In the genomic region with DNA sequence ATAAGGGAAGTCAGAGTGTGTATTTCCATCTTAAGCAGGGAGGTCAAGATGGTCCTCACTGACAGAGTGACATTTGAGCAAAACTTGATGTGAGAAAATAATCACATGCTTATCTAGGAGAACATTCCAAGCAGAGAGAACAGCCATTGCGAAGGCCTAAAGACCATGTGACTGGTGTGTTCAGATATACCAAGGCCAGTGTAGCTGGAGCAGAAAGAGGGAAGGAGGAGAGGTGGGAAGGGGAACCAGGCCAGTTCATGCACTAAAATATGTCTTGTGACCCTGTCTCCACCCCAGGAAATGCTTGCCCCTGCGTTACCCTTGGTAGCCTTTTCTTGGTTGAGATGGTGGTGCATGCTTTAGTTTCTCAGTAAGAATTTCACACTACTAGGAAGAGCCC, we compare ENCODE assay signal across 28 cellular contexts.
"Had no signal": no experiment of that assay in that cellular context is flagged by ENCODE, and none has a peak within 500 bp of the region (broad histone marks: within the 10 kb centered on the region; RNA-seq: fewer than 3 reads in every experiment).

No MANE protein-coding gene starts in this region.

- H3K9me3 Mint-ChIP-seq: activated CD4-positive, alpha-beta memory T cell treated with anti-CD3 and anti-CD28 coated beads for 36 hours; activated CD4-positive, alpha-beta T cell treated with anti-CD3 and anti-CD28 coated beads, Interleukin-2, amount 10 ng/mL, durations not matched to agents 24 days and 14 days; activated naive CD4-positive, alpha-beta T cell treated with anti-CD3 and anti-CD28 coated beads, Interleukin-2, amount 10 ng/mL, durations not matched to agents 7 days and 5 days; activated naive CD4-positive, alpha-beta T cell treated with anti-CD3 and anti-CD28 coated beads, Interleukin-2, amount 50 U/mL, for 72 hours; activated naive CD8-positive, alpha-beta T cell treated with anti-CD3 and anti-CD28 coated beads, Interleukin-2, amount 10 ng/mL, durations not matched to agents 7 days and 5 days; brain had no signal

- H3K27ac ChIP-seq: ascending aorta, breast epithelium, colonic mucosa, epithelial cell of prostate had no signal

- H3K27me3 ChIP-seq: ascending aorta, breast epithelium, colonic mucosa, esophagus squamous epithelium, gastroesophageal sphincter had no signal

- H3K4me3 Mint-ChIP-seq: activated CD4-positive, alpha-beta memory T cell treated with anti-CD3 and anti-CD28 coated beads for 36 hours; activated CD4-positive, alpha-beta T cell treated with anti-CD3 and anti-CD28 coated beads for 36 hours; activated CD4-positive, alpha-beta T cell treated with anti-CD3 and anti-CD28 coated beads, Interleukin-2, amount 10 ng/mL, durations not matched to agents 24 days and 14 days; activated CD8-positive, alpha-beta memory T cell treated with anti-CD3 and anti-CD28 coated beads, Interleukin-2, amount 10 ng/mL, durations not matched to agents 7 days and 5 days; activated CD8-positive, alpha-beta T cell treated with anti-CD3 and anti-CD28 coated beads, Interleukin-2, amount 10 ng/mL, durations not matched to agents 7 days and 5 days; activated naive CD4-positive, alpha-beta T cell treated with anti-CD3 and anti-CD28 coated beads, Interleukin-2, amount 10 ng/mL, durations not matched to agents 7 days and 5 days; activated naive CD8-positive, alpha-beta T cell treated with anti-CD3 and anti-CD28 coated beads, Interleukin-2, amount 10 ng/mL, durations not matched to agents 7 days and 5 days; brain had no signal

- H3K9me3 ChIP-seq: ascending aorta, breast epithelium, colonic mucosa, esophagus squamous epithelium, gastroesophageal sphincter had no signal

- H3K4me1 Mint-ChIP-seq: activated CD4-positive, alpha-beta T cell treated with anti-CD3 and anti-CD28 coated beads for 36 hours; activated CD4-positive, alpha-beta T cell treated with anti-CD3 and anti-CD28 coated beads, Interleukin-2, amount 10 ng/mL, durations not matched to agents 24 days and 14 days; activated CD8-positive, alpha-beta memory T cell treated with anti-CD3 and anti-CD28 coated beads, Interleukin-2, amount 10 ng/mL, durations not matched to agents 7 days and 5 days; activated naive CD4-positive, alpha-beta T cell treated with anti-CD3 and anti-CD28 coated beads, Interleukin-2, amount 10 ng/mL, durations not matched to agents 7 days and 5 days; activated naive CD8-positive, alpha-beta T cell treated with anti-CD3 and anti-CD28 coated beads, Interleukin-2, amount 10 ng/mL, durations not matched to agents 7 days and 5 days had no signal

- H3K27me3 Mint-ChIP-seq: activated CD4-positive, alpha-beta T cell treated with anti-CD3 and anti-CD28 coated beads, Interleukin-2, amount 10 ng/mL, durations not matched to agents 24 days and 14 days; activated CD8-positive, alpha-beta memory T cell treated with anti-CD3 and anti-CD28 coated beads, Interleukin-2, amount 10 ng/mL, durations not matched to agents 7 days and 5 days; activated naive CD4-positive, alpha-beta T cell treated with anti-CD3 and anti-CD28 coated beads, Interleukin-2, amount 10 ng/mL, durations not matched to agents 7 days and 5 days; activated naive CD8-positive, alpha-beta T cell treated with anti-CD3 and anti-CD28 coated beads, Interleukin-2, amount 10 ng/mL, durations not matched to agents 7 days and 5 days had no signal

- H3K36me3 Mint-ChIP-seq: activated CD4-positive, alpha-beta memory T cell treated with anti-CD3 and anti-CD28 coated beads for 36 hours; activated CD8-positive, alpha-beta memory T cell treated with anti-CD3 and anti-CD28 coated beads, Interleukin-2, amount 10 ng/mL, durations not matched to agents 7 days and 5 days; activated naive CD4-positive, alpha-beta T cell treated with anti-CD3 and anti-CD28 coated beads, Interleukin-2, amount 10 ng/mL, durations not matched to agents 7 days and 5 days; activated naive CD4-positive, alpha-beta T cell treated with anti-CD3 and anti-CD28 coated beads, Interleukin-2, amount 50 U/mL, for 72 hours; activated naive CD8-positive, alpha-beta T cell treated with anti-CD3 and anti-CD28 coated beads, Interleukin-2, amount 10 ng/mL, durations not matched to agents 7 days and 5 days; brain had no signal

- H3K27ac Mint-ChIP-seq: activated CD4-positive, alpha-beta memory T cell treated with anti-CD3 and anti-CD28 coated beads for 36 hours; activated CD4-positive, alpha-beta T cell treated with anti-CD3 and anti-CD28 coated beads for 36 hours; activated CD4-positive, alpha-beta T cell treated with anti-CD3 and anti-CD28 coated beads, Interleukin-2, amount 10 ng/mL, durations not matched to agents 24 days and 14 days; activated CD8-positive, alpha-beta memory T cell treated with anti-CD3 and anti-CD28 coated beads, Interleukin-2, amount 10 ng/mL, durations not matched to agents 7 days and 5 days; activated CD8-positive, alpha-beta T cell treated with anti-CD3 and anti-CD28 coated beads, Interleukin-2, amount 10 ng/mL, durations not matched to agents 7 days and 5 days; activated naive CD4-positive, alpha-beta T cell treated with anti-CD3 and anti-CD28 coated beads, Interleukin-2, amount 10 ng/mL, durations not matched to agents 7 days and 5 days; activated naive CD4-positive, alpha-beta T cell treated with anti-CD3 and anti-CD28 coated beads, Interleukin-2, amount 50 U/mL, for 72 hours; activated naive CD8-positive, alpha-beta T cell treated with anti-CD3 and anti-CD28 coated beads, Interleukin-2, amount 10 ng/mL, durations not matched to agents 7 days and 5 days; brain had no signal

- ATAC-seq: activated CD4-positive, alpha-beta T cell treated with anti-CD3 and anti-CD28 coated beads for 36 hours; activated CD8-positive, alpha-beta memory T cell treated with anti-CD3 and anti-CD28 coated beads, Interleukin-2, amount 10 ng/mL, durations not matched to agents 7 days and 5 days; activated CD8-positive, alpha-beta T cell treated with anti-CD3 and anti-CD28 coated beads, Interleukin-2, amount 10 ng/mL, durations not matched to agents 7 days and 5 days; activated naive CD4-positive, alpha-beta T cell treated with anti-CD3 and anti-CD28 coated beads, Interleukin-2, amount 50 U/mL, for 72 hours; gastroesophageal sphincter had no signal

- FAIRE-seq: endometrium, endothelial cell of umbilical vein had no signal

- H3K4me1 ChIP-seq: ascending aorta, breast epithelium, colonic mucosa had no signal

- H3K36me3 ChIP-seq: ascending aorta, breast epithelium, colonic mucosa, esophagus squamous epithelium, gastroesophageal sphincter had no signal

- DNase-seq: activated CD4-positive, alpha-beta memory T cell treated with anti-CD3 and anti-CD28 coated beads for 36 hours; activated CD4-positive, alpha-beta T cell treated with anti-CD3 and anti-CD28 coated beads for 36 hours; activated CD4-positive, alpha-beta T cell treated with anti-CD3 and anti-CD28 coated beads, Interleukin-2, amount 10 ng/mL, durations not matched to agents 24 days and 14 days; activated CD4-positive, CD25-positive, alpha-beta regulatory T cell; activated CD4-positive, CD25-positive, alpha-beta regulatory T cell treated with anti-CD3 and anti-CD28 coated beads, Interleukin-2, amount 50 U/mL, for 72 hours; activated CD8-positive, alpha-beta memory T cell treated with anti-CD3 and anti-CD28 coated beads, Interleukin-2, amount 10 ng/mL, durations not matched to agents 7 days and 5 days; activated CD8-positive, alpha-beta memory T cell treated with anti-CD3 and anti-CD28 coated beads, Interleukin-2, amount 50 U/mL, for 4 hours; activated CD8-positive, alpha-beta T cell treated with anti-CD3 and anti-CD28 coated beads, Interleukin-2, amount 10 ng/mL, durations not matched to agents 7 days and 5 days; activated gamma-delta T cell; activated naive CD4-positive, alpha-beta T cell; activated naive CD4-positive, alpha-beta T cell treated with anti-CD3 and anti-CD28 coated beads, Interleukin-2, amount 10 ng/mL, durations not matched to agents 7 days and 5 days; activated naive CD8-positive, alpha-beta T cell treated with anti-CD3 and anti-CD28 coated beads, Interleukin-2, amount 10 ng/mL, durations not matched to agents 7 days and 5 days; activated T-cell treated with anti-CD3 and anti-CD28 coated beads, Interleukin-2, amount 50 U/mL, for 1 hour; activated T-cell treated with anti-CD3 and anti-CD28 coated beads, Interleukin-2, amount 50 U/mL, for 48 hours; caudate nucleus; colonic mucosa; effector CD8-positive, alpha-beta T cell; esophagus squamous epithelium; foreskin melanocyte; T-helper 2 cell had no signal

- H3K4me3 ChIP-seq: ascending aorta, breast epithelium, colonic mucosa, esophagus squamous epithelium, gastroesophageal sphincter had no signal
